Comparison of ENCODE assay signal across 19 cellular contexts in genomic region chr5:61827445-61827975, GRCh38.
DNase-seq lines count a peak whose midpoint lies in the region; FAIRE-seq and TF ChIP-seq lines count a peak whose summit lies in the region.
"Had no signal": no experiment of that assay in that cellular context is flagged by ENCODE, and none has a peak within 500 bp of the region (broad histone marks: within the 10 kb centered on the region; RNA-seq: fewer than 3 reads in every experiment).

No MANE protein-coding gene starts in this region.

- no peaks in the 10 kb centered on the region for H4K20me1 ChIP-seq in astrocyte (ENCODE audit: insufficient read depth, low read length)

- no peaks in the 10 kb centered on the region for H3K79me2 ChIP-seq in astrocyte (ENCODE audit: insufficient read depth, low read length)

- peak overlapping the region in 2 of 5 donors; percentile 36 to 69 for H3K27ac ChIP-seq in adrenal gland
- no peak overlapping the region for H3K27ac ChIP-seq in astrocyte (ENCODE audit: low read depth, low read length)
- H3K27ac ChIP-seq in mesodermal cell (ENCODE audit: low read depth, low read length, severe bottlenecking) = peak overlapping the region; percentile 10

- intact Hi-C loops in adrenal gland (cut with DNase I) = no loop called here

- H3K27me3 ChIP-seq in adrenal gland (no peaks in the 10 kb centered on the region), astrocyte (ENCODE audit: insufficient read depth, low read length) (peaks cover 12% of the 10 kb centered on the region)

- WGBS in adrenal gland, 4 donors = 23 to 42% (median 35%) methylated on average over 2 of the region's 2 CpGs
- WGBS in mesodermal cell (ENCODE audit: insufficient coverage in 2 of 2), 2 experiments = 96 to 100% methylated on average over 2 of the region's 2 CpGs

- no peaks in the 10 kb centered on the region for H3K4me1 Mint-ChIP-seq in astrocyte (ENCODE audit: low read depth, unreplicated experiment)
- H3K4me1 Mint-ChIP-seq: CD4-positive, alpha-beta memory T cell had no signal

- peaks cover 13% of the 10 kb centered on the region for H3K27me3 Mint-ChIP-seq in astrocyte (ENCODE audit: low read depth, unreplicated experiment)
- H3K27me3 Mint-ChIP-seq: CD4-positive, alpha-beta memory T cell had no signal

- H3K4me3 Mint-ChIP-seq in astrocyte (ENCODE audit: unreplicated experiment) = no peak overlapping the region
- H3K4me3 Mint-ChIP-seq: CD4-positive, alpha-beta memory T cell; HFFc6 had no signal

- H3K4me1 ChIP-seq in adrenal gland (replicated peaks in 1 of 2) = peaks cover 0 to 5% of the 10 kb centered on the region in 2 donors
- no peaks in the 10 kb centered on the region for H3K4me1 ChIP-seq in astrocyte (ENCODE audit: insufficient read depth, low read length)
- H3K4me1 ChIP-seq in mesodermal cell (ENCODE audit: control insufficient read depth, insufficient read depth, low read length, poor library complexity, severe bottlenecking) = peaks cover 8% of the 10 kb centered on the region
- H3K4me1 ChIP-seq: HAP-1 had no signal

- peak; percentile 21 to 84 (median 64) for DNase-seq in adrenal gland
- DNase-seq in astrocyte (ENCODE audit: low read depth) = peak; percentile 82
- DNase-seq in HTR-8/SVneo (ENCODE audit: insufficient read length, low spot score) = no peak
- no peak for DNase-seq in activated CD4-positive, CD25-positive, alpha-beta regulatory T cell (lab: John Stamatoyannopoulos, UW)
- DNase-seq in iPS-NIHi7 (ENCODE audit: extremely low spot score) = no peak
- DNase-seq: C1 segment of cervical spinal cord; Calu3; CD4-positive, alpha-beta memory T cell; COR-L47; DMS53; DMS79 treated with DMSO at 0.1 percent for 48 hours; GF-D8; GOT3; HFFc6 had no signal

- H3K27ac Mint-ChIP-seq in astrocyte (ENCODE audit: unreplicated experiment) = no peak overlapping the region
- H3K27ac Mint-ChIP-seq: CD4-positive, alpha-beta memory T cell; HFFc6 had no signal

- FAIRE-seq in astrocyte (lab: Jason Lieb, UNC) = no peak
- no peak for FAIRE-seq in HTR-8/SVneo (lab: Jason Lieb, UNC)
- FAIRE-seq: GM12891, GM18507, H54 had no signal

- no peak overlapping the region for H3K9ac ChIP-seq in astrocyte (ENCODE audit: low read length)

- no peaks in the 10 kb centered on the region for H3K9me3 Mint-ChIP-seq in astrocyte (ENCODE audit: unreplicated experiment)
- H3K9me3 Mint-ChIP-seq: HFFc6 had no signal

- H3K36me3 ChIP-seq in adrenal gland (replicated peaks in 1 of 2) = no peaks in the 10 kb centered on the region
- H3K36me3 ChIP-seq in astrocyte (ENCODE audit: insufficient read depth, low read length) = no peaks in the 10 kb centered on the region
- H3K36me3 ChIP-seq in mesodermal cell (ENCODE audit: control insufficient read depth, insufficient read depth, low read length) = no peaks in the 10 kb centered on the region
- H3K36me3 ChIP-seq: HAP-1 had no signal

- no peaks in the 10 kb centered on the region for H3K36me3 Mint-ChIP-seq in astrocyte (ENCODE audit: low read depth, unreplicated experiment)
- H3K36me3 Mint-ChIP-seq: CD4-positive, alpha-beta memory T cell had no signal

- no peak overlapping the region for H3K4me3 ChIP-seq in adrenal gland
- no peak overlapping the region for H3K4me3 ChIP-seq in astrocyte (ENCODE audit: insufficient read depth, low read depth, low read length)
- no peak overlapping the region for H3K4me3 ChIP-seq in mesodermal cell (ENCODE audit: extremely low read depth, insufficient read depth, low read length, poor library complexity, severe bottlenecking)
- H3K4me3 ChIP-seq: HAP-1 had no signal

- TF ChIP-seq CTCF in adrenal gland (IDR thresholded peaks at IDR 0.05) = no peak
- TF ChIP-seq CTCF in astrocyte (IDR thresholded peaks at IDR 0.05; ENCODE audit: insufficient read depth, low read depth, low read length) = no peak

- TF ChIP-seq POLR2A in adrenal gland (IDR thresholded peaks at IDR 0.05) = no peak

- H3K9me3 ChIP-seq in adrenal gland (replicated peaks in 1 of 3) = no peaks in the 10 kb centered on the region
- H3K9me3 ChIP-seq in astrocyte (ENCODE audit: insufficient read depth, low read depth, low read length) = no peaks in the 10 kb centered on the region
- no peaks in the 10 kb centered on the region for H3K9me3 ChIP-seq in mesodermal cell (ENCODE audit: control insufficient read depth, low read length)
- H3K9me3 ChIP-seq: HAP-1 had no signal

- no peak overlapping the region for H2AFZ ChIP-seq in astrocyte (ENCODE audit: low read depth, low read length)

- no peak overlapping the region for H3K4me2 ChIP-seq in astrocyte (ENCODE audit: low read length)

Comparison
In these comparisons a context has a peak if more than half of its experiments do, and no peak if none do; other contexts are left out.
1. DNase-seq: peak in adrenal gland (7 of 7) and astrocyte (single experiment); none in HTR-8/SVneo (single experiment), activated CD4-positive, CD25-positive, alpha-beta regulatory T cell (0 of 4) and iPS-NIHi7 (single experiment).